ENCODE assay signal across 2 cellular contexts in genomic region chr22:24213111-24213510, GRCh38. TPM values are rescaled to one million over a fixed set of nuclear protein-coding genes. Genes with fewer than 3 reads are reported as not detected.
"Had no signal": no experiment of that assay in that cellular context is flagged by ENCODE, and none has a peak within 500 bp of the region (broad histone marks: within the 10 kb centered on the region; RNA-seq: fewer than 3 reads in every experiment).

No MANE protein-coding gene starts in this region.

RNA-seq across cellular contexts. Expression of gene GGT5, which starts 31.8 kb away (rescaled TPM):
- total RNA-seq: HT1080 had no signal
- polyA plus RNA-seq: IgD-negative memory B cell had no signal

RNA-seq across cellular contexts. Expression of gene SUSD2, which starts 31.8 kb away (rescaled TPM):
- polyA plus RNA-seq: IgD-negative memory B cell had no signal
